ENCODE assay signal across 7 cellular contexts in genomic region chr20:24254480-24254879, GRCh38.
"Had no signal": no experiment of that assay in that cellular context is flagged by ENCODE, and none has a peak within 500 bp of the region (broad histone marks: within the 10 kb centered on the region; RNA-seq: fewer than 3 reads in every experiment).

No MANE protein-coding gene starts in this region.

- H3K9ac ChIP-seq: KMS-11 had no signal

- FAIRE-seq: HTR-8/SVneo, K562 had no signal

- H3K27ac ChIP-seq: HL-60, KMS-11 had no signal

- ATAC-seq: K562 had no signal

- DNase-seq: IMR-90, KBM-7, KG1 had no signal

- H3K4me2 ChIP-seq: KMS-11 had no signal

- H3K4me3 ChIP-seq: K562 had no signal
